19 cellular contexts compared by ENCODE assay signal in the genomic region with DNA sequence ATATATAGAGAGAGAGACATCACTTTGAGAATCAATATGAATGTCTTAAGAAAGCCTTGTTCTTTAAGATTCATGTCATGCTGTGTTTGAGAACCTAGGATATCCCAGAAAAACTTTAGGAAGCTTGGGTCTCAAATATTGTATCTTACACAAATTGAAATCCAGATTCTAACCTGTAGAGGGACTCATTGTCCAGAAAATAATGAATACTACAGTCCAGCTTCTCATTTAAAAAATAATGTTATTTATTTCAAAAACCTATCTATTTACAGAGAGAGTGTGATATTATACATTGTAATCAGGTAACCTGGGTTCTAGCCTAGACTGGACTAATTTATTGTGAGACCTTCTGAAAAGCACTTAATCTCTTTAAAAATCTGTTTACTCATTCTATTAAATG. TPM values are rescaled to one million over a fixed set of nuclear protein-coding genes. Genes with fewer than 3 reads are reported as not detected.
DNase-seq lines count a peak whose midpoint lies in the region; ATAC-seq and TF ChIP-seq lines count a peak whose summit lies in the region.
"Had no signal": no experiment of that assay in that cellular context is flagged by ENCODE, and none has a peak within 500 bp of the region (broad histone marks: within the 10 kb centered on the region; RNA-seq: fewer than 3 reads in every experiment).

No MANE protein-coding gene starts in this region.

- H3K9ac ChIP-seq in PC-3 (ENCODE audit: low read length): no peak overlapping the region

- BruUV-seq in PC-3 (replicated peaks; lab: Mats Ljungman, UMichigan): no TSS peak

- H3K4me1 ChIP-seq in PC-3 (ENCODE audit: insufficient read depth, low read length): peaks cover 20% of the 10 kb centered on the region
- no peaks in the 10 kb centered on the region for H3K4me1 ChIP-seq in testis

- no peaks in the 10 kb centered on the region for H3K9me2 ChIP-seq in PC-3 (replicated peaks; ENCODE audit: low read length)

- TF ChIP-seq CTCF in PC-3 (conservative IDR thresholded peaks at IDR 0.05; ENCODE audit: low read depth, low read length): peak; percentile 65
- TF ChIP-seq CTCF in fibroblast of pulmonary artery (IDR thresholded peaks at IDR 0.05; ENCODE audit: low read length, missing control alignments): peak; percentile 6
- TF ChIP-seq CTCF in retinal pigment epithelial cell (conservative IDR thresholded peaks at IDR 0.05; ENCODE audit: low read depth, low read length): peak; percentile 26
- TF ChIP-seq CTCF in testis (IDR thresholded peaks at IDR 0.05): no peak

- H3K9me3 ChIP-seq in PC-3 (ENCODE audit: low read length) (no peaks in the 10 kb centered on the region), testis (no peaks in the 10 kb centered on the region)
- H3K9me3 ChIP-seq: heart left ventricle, left ventricle myocardium inferior, suprapubic skin had no signal

- no peak overlapping the region for H3K4me3 ChIP-seq in PC-3 (ENCODE audit: low read length)
- H3K4me3 ChIP-seq in fibroblast of pulmonary artery (replicated peaks; ENCODE audit: low read depth, low read length): no peak overlapping the region
- no peak overlapping the region for H3K4me3 ChIP-seq in retinal pigment epithelial cell (ENCODE audit: low read length)
- no peak overlapping the region for H3K4me3 ChIP-seq in testis
- H3K4me3 ChIP-seq: heart left ventricle, left ventricle myocardium inferior, suprapubic skin had no signal

- H3K27me3 ChIP-seq in PC-3 (ENCODE audit: low read length): peaks cover 13% of the 10 kb centered on the region
- no peaks in the 10 kb centered on the region for H3K27me3 ChIP-seq in testis

- DNase-seq in DMS 273 (lab: John Stamatoyannopoulos, UW; ENCODE audit: unreplicated experiment) (peak; percentile 22), DMS 273 treated with DMSO at 0.1 percent for 48 hours (lab: John Stamatoyannopoulos, UW) (no peak), PC-3 (peak; percentile 53), fibroblast of pulmonary artery (ENCODE audit: low read depth) (peak; percentile 3), retinal pigment epithelial cell (ENCODE audit: low read depth) (no peak), testis (no peak)
- no peak for DNase-seq in activated CD4-positive, alpha-beta T cell treated with anti-CD3 and anti-CD28 coated beads for 4 hours
- DNase-seq: 8988T; effector CD8-positive, alpha-beta T cell; GOT3; heart left ventricle; left ventricle myocardium inferior; MM.1S; T-helper 17 cell had no signal

- no peak for TF ChIP-seq POLR2A in testis (IDR thresholded peaks at IDR 0.05)

- H3F3A ChIP-seq in PC-3 (ENCODE audit: low read length, unreplicated experiment): no peaks in the 10 kb centered on the region

- H4K20me1 ChIP-seq in PC-3 (ENCODE audit: low read length): no peaks in the 10 kb centered on the region

- H3K27ac ChIP-seq in PC-3 (ENCODE audit: low read length) (no peak overlapping the region), testis (no peak overlapping the region)
- H3K27ac ChIP-seq: heart left ventricle, left ventricle myocardium inferior, suprapubic skin had no signal

- intact Hi-C loops in PC-3 (cut with micrococcal nuclease): loop anchor here (1.0 to 5.0 kb wide), 4 partner anchors 60 to 436 kb away; no protein-coding TSS in a partner anchor
- intact Hi-C loops in testis (cut with DNase I; ENCODE audit: low total_unique reads): no loop called here

- H3K36me3 ChIP-seq in PC-3 (ENCODE audit: low read depth, low read length): no peaks in the 10 kb centered on the region
- H3K36me3 ChIP-seq in testis (ENCODE audit: low read depth, missing control alignments): no peaks in the 10 kb centered on the region
- H3K36me3 ChIP-seq: heart left ventricle, left ventricle myocardium inferior, suprapubic skin had no signal

- H3K79me2 ChIP-seq in PC-3 (ENCODE audit: low read length): no peaks in the 10 kb centered on the region

- CTCF ChIA-PET in PC-3 (lab: Charles Lee): interaction anchor here (0.6 to 1.1 kb wide), 4 partner anchors 83 to 449 kb away, joined by 3 to 4 read pairs (median 3); no protein-coding TSS in a partner anchor

- no peak overlapping the region for H2AFZ ChIP-seq in PC-3 (ENCODE audit: low read length)

- POLR2A ChIA-PET in PC-3 (lab: Charles Lee; ENCODE audit: unreplicated experiment): interaction anchor here (0.8 kb wide), 1 partner anchor 61 kb away, joined by 3 read pairs; no protein-coding TSS in a partner anchor

- ATAC-seq in PC-3 (peak; percentile 37; the same call in 1 of the 2 replicates), HG03460 (IDR thresholded peaks at IDR 0.05; ENCODE audit: unreplicated experiment) (no peak)
- ATAC-seq: activated T-helper 17 cell treated with anti-CD3 and anti-CD28 coated beads, Interleukin-2, amount 50 U/mL, for 72 hours; heart left ventricle; T-helper 17 cell had no signal

- no peak overlapping the region for H3K4me2 ChIP-seq in PC-3 (ENCODE audit: low read length)

RNA-seq across cellular contexts. Expression of a gene that starts 4.2 kb away (rescaled TPM):
- total RNA-seq in PC-3 (2014; rRNA removed) (0.15 and 0.17 TPM in 2 replicates), testis (under 1 TPM; 0.93 to 0.94 TPM)
- 0.99 TPM for polyA plus RNA-seq in testis (ENCODE audit: insufficient read depth, low read depth, low replicate concordance)
- total RNA-seq: activated T-helper 17 cell treated with anti-CD3 and anti-CD28 coated beads, Interleukin-2, amount 50 U/mL, for 72 hours; astrocyte; heart left ventricle; left ventricle myocardium inferior; suprapubic skin; T-helper 17 cell had no signal
- polyA plus RNA-seq: heart left ventricle, neural cell had no signal

RNA-seq across cellular contexts. Expression of a gene that starts 52.4 kb away (rescaled TPM):
- not detected in 2 replicates for total RNA-seq in PC-3 (2014; rRNA removed)
- total RNA-seq in testis: under 1 TPM in 1 of 2 donors, not detected in 1; 0.16 TPM
- not detected for polyA plus RNA-seq in testis (ENCODE audit: insufficient read depth, low read depth, low replicate concordance)
- total RNA-seq: activated T-helper 17 cell treated with anti-CD3 and anti-CD28 coated beads, Interleukin-2, amount 50 U/mL, for 72 hours; astrocyte; heart left ventricle; left ventricle myocardium inferior; suprapubic skin; T-helper 17 cell had no signal
- polyA plus RNA-seq: heart left ventricle, neural cell had no signal

Comparison
In these comparisons a context has a peak if more than half of its experiments do, and no peak if none do; other contexts are left out.
1. DNase-seq: peak in DMS 273 (single experiment), PC-3 (single experiment) and fibroblast of pulmonary artery (single experiment); none in DMS 273 treated with DMSO at 0.1 percent for 48 hours (single experiment), retinal pigment epithelial cell (single experiment), testis (single experiment) and activated CD4-positive, alpha-beta T cell treated with anti-CD3 and anti-CD28 coated beads for 4 hours (0 of 2).
2. CTCF ChIP-seq: peak in PC-3 (single experiment), fibroblast of pulmonary artery (single experiment) and retinal pigment epithelial cell (single experiment); none in testis (0 of 3).